Comparison of ENCODE assay signal across 20 cellular contexts in the genomic region with DNA sequence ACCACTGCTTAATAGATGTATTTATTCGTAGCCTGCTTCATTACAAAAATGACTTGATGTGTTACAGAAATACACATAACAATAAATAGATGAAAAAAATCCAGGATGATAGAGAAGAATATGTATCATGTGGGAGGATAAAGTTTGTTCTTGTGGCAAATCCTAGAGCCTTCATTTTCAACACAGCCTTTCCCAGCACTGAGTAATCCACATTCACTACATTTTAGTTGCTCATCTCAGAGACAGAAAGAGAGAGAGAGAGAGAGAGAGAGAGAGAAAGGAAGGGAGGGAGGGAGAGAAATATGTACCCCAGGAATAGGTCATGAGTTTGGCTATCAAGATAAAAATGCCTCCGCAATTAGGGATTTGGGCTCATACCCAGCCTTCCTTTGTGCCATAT.
"Had no signal": no experiment of that assay in that cellular context is flagged by ENCODE, and none has a peak within 500 bp of the region (broad histone marks: within the 10 kb centered on the region; RNA-seq: fewer than 3 reads in every experiment).

No MANE protein-coding gene starts in this region.

- H3K27me3 Mint-ChIP-seq: naive thymus-derived CD8-positive, alpha-beta T cell; progenitor cell of endocrine pancreas; type B pancreatic cell had no signal

- H3K27me3 ChIP-seq: ascending aorta, dorsolateral prefrontal cortex, gastroesophageal sphincter, right atrium auricular region, suprapubic skin had no signal

- H3K36me3 ChIP-seq: gastroesophageal sphincter, suprapubic skin had no signal

- H3K27ac ChIP-seq: ascending aorta, dorsolateral prefrontal cortex, gastroesophageal sphincter, right atrium auricular region, skin epidermis, suprapubic skin had no signal

- ATAC-seq: gastroesophageal sphincter; left colon; naive thymus-derived CD8-positive, alpha-beta T cell had no signal

- H3K27ac Mint-ChIP-seq: progenitor cell of endocrine pancreas, type B pancreatic cell had no signal

- H3K4me3 ChIP-seq: ascending aorta, dorsolateral prefrontal cortex, gastroesophageal sphincter, lung, right atrium auricular region, skin epidermis, suprapubic skin had no signal

- H3K9me3 Mint-ChIP-seq: naive thymus-derived CD8-positive, alpha-beta T cell; type B pancreatic cell had no signal

- H3K9me3 ChIP-seq: ascending aorta, gastroesophageal sphincter, right atrium auricular region, suprapubic skin had no signal

- DNase-seq: activated CD4-positive, alpha-beta T cell treated with anti-CD3 and anti-CD28 coated beads for 1 hour; activated CD4-positive, alpha-beta T cell treated with anti-CD3 and anti-CD28 coated beads, Interleukin-2, amount 50 U/mL, for 48 hours; activated effector memory CD4-positive, alpha-beta T cell treated with anti-CD3 and anti-CD28 coated beads, Interleukin-2, amount 50 U/mL, for 16 hours; activated T-cell treated with anti-CD3 and anti-CD28 coated beads, Interleukin-2, amount 50 U/mL, for 1 hour; dorsolateral prefrontal cortex; left colon; naive thymus-derived CD8-positive, alpha-beta T cell; nucleus accumbens; stimulated activated CD4-positive, alpha-beta T cell treated with anti-CD3 and anti-CD28 coated beads, Interleukin-4, amount 100 ng/mL, for 4 hours; stimulated activated CD8-positive, alpha-beta memory T cell treated with anti-CD3 and anti-CD28 coated beads, Interleukin-4, amount 100 ng/mL, for 48 hours; stimulated activated naive CD4-positive, alpha-beta T cell treated with Interleukin-2 at 50 U/mL for 16 hours; T-helper 9 cell had no signal

- H3K4me3 Mint-ChIP-seq: naive thymus-derived CD8-positive, alpha-beta T cell; type B pancreatic cell had no signal
